In the genomic region with DNA sequence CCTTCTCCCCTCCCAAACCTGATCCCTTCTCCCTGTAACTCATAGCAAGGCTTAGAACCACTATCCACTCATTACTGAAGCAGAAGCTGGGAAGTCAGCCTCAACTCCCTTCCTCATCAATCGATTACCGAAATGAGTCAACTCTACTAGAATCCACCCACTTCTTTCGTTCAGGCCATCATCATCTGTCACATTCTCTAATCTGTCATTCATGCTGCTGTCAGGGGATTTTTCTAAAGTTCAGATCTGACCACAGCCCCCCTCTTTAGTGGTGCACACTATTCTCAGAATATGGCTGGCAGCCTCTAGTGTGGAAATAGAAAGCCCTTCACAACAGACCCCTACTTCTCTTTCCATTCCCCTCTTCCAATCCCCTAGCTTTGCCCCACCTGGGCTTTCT, we compare ENCODE assay signal across 1 cellular context.
TF ChIP-seq lines count a peak whose summit lies in the region.

No MANE protein-coding gene starts in this region.

TF ChIP-seq in GM12878, 131 proteins besides CTCF, POLR2A, EP300 and RAD21 (continued from another document):
- TF ChIP-seq, protein P1, sequence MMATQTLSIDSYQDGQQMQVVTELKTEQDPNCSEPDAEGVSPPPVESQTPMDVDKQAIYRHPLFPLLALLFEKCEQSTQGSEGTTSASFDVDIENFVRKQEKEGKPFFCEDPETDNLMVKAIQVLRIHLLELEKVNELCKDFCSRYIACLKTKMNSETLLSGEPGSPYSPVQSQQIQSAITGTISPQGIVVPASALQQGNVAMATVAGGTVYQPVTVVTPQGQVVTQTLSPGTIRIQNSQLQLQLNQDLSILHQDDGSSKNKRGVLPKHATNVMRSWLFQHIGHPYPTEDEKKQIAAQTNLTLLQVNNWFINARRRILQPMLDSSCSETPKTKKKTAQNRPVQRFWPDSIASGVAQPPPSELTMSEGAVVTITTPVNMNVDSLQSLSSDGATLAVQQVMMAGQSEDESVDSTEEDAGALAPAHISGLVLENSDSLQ (IDR thresholded peaks at IDR 0.05), result peak; percentile 96
- TF ChIP-seq MEF2B (IDR thresholded peaks at IDR 0.05; ENCODE audit: partially characterized antibody, poor library complexity, severe bottlenecking) (peak; percentile 55), MYB (IDR thresholded peaks at IDR 0.05; ENCODE audit: borderline replicate concordance, low read depth, low read length) (no peak), WRNIP1 (IDR thresholded peaks at IDR 0.05; ENCODE audit: borderline replicate concordance, low read depth, low read length) (no peak), MXI1 (IDR thresholded peaks at IDR 0.05; ENCODE audit: low read depth, low read length) (no peak), ETV6 (conservative IDR thresholded peaks at IDR 0.05 in 1 of 2, IDR thresholded peaks at IDR 0.05 in 1 of 2; ENCODE audit: borderline replicate concordance in 1 of 2, low read depth in 1 of 2) (peak in 1 of 2 experiments; percentile 89; a peak in 2 of 4 replicates), MYC (IDR thresholded peaks at IDR 0.05; ENCODE audit: insufficient read depth, insufficient read length, insufficient replicate concordance, low read length, severe bottlenecking) (no peak), IKZF1 (conservative IDR thresholded peaks at IDR 0.05) (peak; percentile 98), POLR2AphosphoS5 (IDR thresholded peaks at IDR 0.05; ENCODE audit: low read length) (no peak)
- TF ChIP-seq, protein P2, sequence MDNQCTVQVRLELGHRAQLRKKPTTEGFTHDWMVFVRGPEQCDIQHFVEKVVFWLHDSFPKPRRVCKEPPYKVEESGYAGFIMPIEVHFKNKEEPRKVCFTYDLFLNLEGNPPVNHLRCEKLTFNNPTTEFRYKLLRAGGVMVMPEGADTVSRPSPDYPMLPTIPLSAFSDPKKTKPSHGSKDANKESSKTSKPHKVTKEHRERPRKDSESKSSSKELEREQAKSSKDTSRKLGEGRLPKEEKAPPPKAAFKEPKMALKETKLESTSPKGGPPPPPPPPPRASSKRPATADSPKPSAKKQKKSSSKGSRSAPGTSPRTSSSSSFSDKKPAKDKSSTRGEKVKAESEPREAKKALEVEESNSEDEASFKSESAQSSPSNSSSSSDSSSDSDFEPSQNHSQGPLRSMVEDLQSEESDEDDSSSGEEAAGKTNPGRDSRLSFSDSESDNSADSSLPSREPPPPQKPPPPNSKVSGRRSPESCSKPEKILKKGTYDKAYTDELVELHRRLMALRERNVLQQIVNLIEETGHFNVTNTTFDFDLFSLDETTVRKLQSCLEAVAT (IDR thresholded peaks at IDR 0.05), result peak; percentile 98
- TF ChIP-seq, protein P3, sequence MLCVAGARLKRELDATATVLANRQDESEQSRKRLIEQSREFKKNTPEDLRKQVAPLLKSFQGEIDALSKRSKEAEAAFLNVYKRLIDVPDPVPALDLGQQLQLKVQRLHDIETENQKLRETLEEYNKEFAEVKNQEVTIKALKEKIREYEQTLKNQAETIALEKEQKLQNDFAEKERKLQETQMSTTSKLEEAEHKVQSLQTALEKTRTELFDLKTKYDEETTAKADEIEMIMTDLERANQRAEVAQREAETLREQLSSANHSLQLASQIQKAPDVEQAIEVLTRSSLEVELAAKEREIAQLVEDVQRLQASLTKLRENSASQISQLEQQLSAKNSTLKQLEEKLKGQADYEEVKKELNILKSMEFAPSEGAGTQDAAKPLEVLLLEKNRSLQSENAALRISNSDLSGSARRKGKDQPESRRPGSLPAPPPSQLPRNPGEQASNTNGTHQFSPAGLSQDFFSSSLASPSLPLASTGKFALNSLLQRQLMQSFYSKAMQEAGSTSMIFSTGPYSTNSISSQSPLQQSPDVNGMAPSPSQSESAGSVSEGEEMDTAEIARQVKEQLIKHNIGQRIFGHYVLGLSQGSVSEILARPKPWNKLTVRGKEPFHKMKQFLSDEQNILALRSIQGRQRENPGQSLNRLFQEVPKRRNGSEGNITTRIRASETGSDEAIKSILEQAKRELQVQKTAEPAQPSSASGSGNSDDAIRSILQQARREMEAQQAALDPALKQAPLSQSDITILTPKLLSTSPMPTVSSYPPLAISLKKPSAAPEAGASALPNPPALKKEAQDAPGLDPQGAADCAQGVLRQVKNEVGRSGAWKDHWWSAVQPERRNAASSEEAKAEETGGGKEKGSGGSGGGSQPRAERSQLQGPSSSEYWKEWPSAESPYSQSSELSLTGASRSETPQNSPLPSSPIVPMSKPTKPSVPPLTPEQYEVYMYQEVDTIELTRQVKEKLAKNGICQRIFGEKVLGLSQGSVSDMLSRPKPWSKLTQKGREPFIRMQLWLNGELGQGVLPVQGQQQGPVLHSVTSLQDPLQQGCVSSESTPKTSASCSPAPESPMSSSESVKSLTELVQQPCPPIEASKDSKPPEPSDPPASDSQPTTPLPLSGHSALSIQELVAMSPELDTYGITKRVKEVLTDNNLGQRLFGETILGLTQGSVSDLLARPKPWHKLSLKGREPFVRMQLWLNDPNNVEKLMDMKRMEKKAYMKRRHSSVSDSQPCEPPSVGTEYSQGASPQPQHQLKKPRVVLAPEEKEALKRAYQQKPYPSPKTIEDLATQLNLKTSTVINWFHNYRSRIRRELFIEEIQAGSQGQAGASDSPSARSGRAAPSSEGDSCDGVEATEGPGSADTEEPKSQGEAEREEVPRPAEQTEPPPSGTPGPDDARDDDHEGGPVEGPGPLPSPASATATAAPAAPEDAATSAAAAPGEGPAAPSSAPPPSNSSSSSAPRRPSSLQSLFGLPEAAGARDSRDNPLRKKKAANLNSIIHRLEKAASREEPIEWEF (IDR thresholded peaks at IDR 0.05; ENCODE audit: insufficient replicate concordance, low read depth, low read length), result peak; percentile 96
- TF ChIP-seq, protein P4, sequence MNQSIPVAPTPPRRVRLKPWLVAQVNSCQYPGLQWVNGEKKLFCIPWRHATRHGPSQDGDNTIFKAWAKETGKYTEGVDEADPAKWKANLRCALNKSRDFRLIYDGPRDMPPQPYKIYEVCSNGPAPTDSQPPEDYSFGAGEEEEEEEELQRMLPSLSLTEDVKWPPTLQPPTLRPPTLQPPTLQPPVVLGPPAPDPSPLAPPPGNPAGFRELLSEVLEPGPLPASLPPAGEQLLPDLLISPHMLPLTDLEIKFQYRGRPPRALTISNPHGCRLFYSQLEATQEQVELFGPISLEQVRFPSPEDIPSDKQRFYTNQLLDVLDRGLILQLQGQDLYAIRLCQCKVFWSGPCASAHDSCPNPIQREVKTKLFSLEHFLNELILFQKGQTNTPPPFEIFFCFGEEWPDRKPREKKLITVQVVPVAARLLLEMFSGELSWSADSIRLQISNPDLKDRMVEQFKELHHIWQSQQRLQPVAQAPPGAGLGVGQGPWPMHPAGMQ (IDR thresholded peaks at IDR 0.05; ENCODE audit: borderline replicate concordance), result no peak
- TF ChIP-seq, protein P5, sequence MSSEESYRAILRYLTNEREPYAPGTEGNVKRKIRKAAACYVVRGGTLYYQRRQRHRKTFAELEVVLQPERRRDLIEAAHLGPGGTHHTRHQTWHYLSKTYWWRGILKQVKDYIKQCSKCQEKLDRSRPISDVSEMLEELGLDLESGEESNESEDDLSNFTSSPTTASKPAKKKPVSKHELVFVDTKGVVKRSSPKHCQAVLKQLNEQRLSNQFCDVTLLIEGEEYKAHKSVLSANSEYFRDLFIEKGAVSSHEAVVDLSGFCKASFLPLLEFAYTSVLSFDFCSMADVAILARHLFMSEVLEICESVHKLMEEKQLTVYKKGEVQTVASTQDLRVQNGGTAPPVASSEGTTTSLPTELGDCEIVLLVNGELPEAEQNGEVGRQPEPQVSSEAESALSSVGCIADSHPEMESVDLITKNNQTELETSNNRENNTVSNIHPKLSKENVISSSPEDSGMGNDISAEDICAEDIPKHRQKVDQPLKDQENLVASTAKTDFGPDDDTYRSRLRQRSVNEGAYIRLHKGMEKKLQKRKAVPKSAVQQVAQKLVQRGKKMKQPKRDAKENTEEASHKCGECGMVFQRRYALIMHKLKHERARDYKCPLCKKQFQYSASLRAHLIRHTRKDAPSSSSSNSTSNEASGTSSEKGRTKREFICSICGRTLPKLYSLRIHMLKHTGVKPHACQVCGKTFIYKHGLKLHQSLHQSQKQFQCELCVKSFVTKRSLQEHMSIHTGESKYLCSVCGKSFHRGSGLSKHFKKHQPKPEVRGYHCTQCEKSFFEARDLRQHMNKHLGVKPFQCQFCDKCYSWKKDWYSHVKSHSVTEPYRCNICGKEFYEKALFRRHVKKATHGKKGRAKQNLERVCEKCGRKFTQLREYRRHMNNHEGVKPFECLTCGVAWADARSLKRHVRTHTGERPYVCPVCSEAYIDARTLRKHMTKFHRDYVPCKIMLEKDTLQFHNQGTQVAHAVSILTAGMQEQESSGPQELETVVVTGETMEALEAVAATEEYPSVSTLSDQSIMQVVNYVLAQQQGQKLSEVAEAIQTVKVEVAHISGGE (CRISPR knock-in tag; IDR thresholded peaks at IDR 0.05), result no peak
